In the genomic region with DNA sequence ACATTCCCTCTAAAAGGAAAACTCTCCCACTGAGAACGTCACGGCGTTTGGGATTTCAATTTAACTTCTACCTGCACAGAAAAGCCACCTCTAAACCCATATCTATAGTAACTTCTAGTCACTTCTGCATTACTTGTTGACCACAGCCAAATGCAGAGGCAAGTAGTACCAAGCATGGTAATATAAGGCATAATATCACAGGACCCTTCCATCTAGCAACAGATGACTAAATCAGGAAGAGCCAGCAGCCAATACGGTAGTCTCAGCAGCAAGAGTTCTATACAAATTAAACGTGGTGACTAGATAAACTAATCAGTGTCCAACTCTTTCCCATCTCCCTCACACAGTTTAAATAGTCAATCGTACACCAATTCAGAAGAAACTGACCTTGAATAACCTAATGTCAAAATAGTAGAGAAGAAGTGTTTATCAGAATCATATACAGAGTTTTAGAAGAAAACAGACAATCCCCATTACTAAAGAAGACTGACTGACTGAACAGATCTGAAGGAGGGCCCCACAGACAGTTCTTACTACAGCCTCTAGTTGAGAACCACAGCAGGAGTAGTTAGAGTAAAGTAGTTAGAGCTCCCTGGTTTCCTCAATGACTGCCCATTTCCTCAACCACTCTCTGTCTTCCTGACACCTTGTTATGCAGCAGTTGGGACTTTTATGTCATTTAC, we compare ENCODE assay signal across 9 cellular contexts. TPM values are rescaled to one million over a fixed set of nuclear protein-coding genes. Genes with fewer than 3 reads are reported as not detected.
DNase-seq lines count a peak whose midpoint lies in the region; ATAC-seq, FAIRE-seq and TF ChIP-seq lines count a peak whose summit lies in the region.
"Had no signal": no experiment of that assay in that cellular context is flagged by ENCODE, and none has a peak within 500 bp of the region (broad histone marks: within the 10 kb centered on the region; RNA-seq: fewer than 3 reads in every experiment).

No MANE protein-coding gene starts in this region.

- H3K27me3 ChIP-seq in dorsolateral prefrontal cortex: no peaks in the 10 kb centered on the region

- H3K4me1 ChIP-seq in A549: peaks cover 26% of the 10 kb centered on the region

- H3K27ac ChIP-seq in A549 (no peak overlapping the region), dorsolateral prefrontal cortex (no peak overlapping the region)
- H3K27ac ChIP-seq: epithelial cell of prostate had no signal

- H3K4me1 Mint-ChIP-seq in endothelial cell (ENCODE audit: unreplicated experiment): peaks cover 12% of the 10 kb centered on the region

- no peaks in the 10 kb centered on the region for H3K36me3 Mint-ChIP-seq in endothelial cell (ENCODE audit: low read depth, unreplicated experiment)

- H3K27me3 Mint-ChIP-seq in endothelial cell (ENCODE audit: unreplicated experiment): no peaks in the 10 kb centered on the region

- FAIRE-seq in A549 (lab: Jason Lieb, UNC): peak; percentile 18

- WGBS in A549 (ENCODE audit: missing lambda C conversion rate): 58% methylated on average over 6 of the region's 6 CpGs

- H3K4me3 ChIP-seq in A549: no peak overlapping the region
- no peak overlapping the region for H3K4me3 ChIP-seq in dorsolateral prefrontal cortex

- CTCF ChIA-PET in A549 (lab: Yijun Ruan, JAX): no interaction called here

- TF ChIP-seq CTCF in A549 (IDR thresholded peaks at IDR 0.05): no peak
- no peak for TF ChIP-seq CTCF in endothelial cell (IDR thresholded peaks at IDR 0.05; ENCODE audit: unreplicated experiment)
- TF ChIP-seq CTCF in dorsolateral prefrontal cortex (IDR thresholded peaks at IDR 0.05 in 54 of 56, conservative IDR thresholded peaks at IDR 0.05 in 2 of 56; ENCODE audit: low read depth in 1 of 56, partially characterized antibody in 56 of 56): no peak

- no peaks in the 10 kb centered on the region for H3K9me3 Mint-ChIP-seq in endothelial cell (ENCODE audit: unreplicated experiment)

- H3K4me3 Mint-ChIP-seq in endothelial cell (ENCODE audit: unreplicated experiment): no peak overlapping the region

- no peak for TF ChIP-seq EP300 in A549 (IDR thresholded peaks at IDR 0.05)

- peak; percentile 97 for ATAC-seq in A549
- ATAC-seq in GM18505 (IDR thresholded peaks at IDR 0.05; ENCODE audit: unreplicated experiment): peak; percentile 96
- peak; percentile 100 for ATAC-seq in HG02759 (IDR thresholded peaks at IDR 0.05; ENCODE audit: unreplicated experiment)

- POLR2A ChIA-PET in A549 (lab: Yijun Ruan, JAX): no interaction called here

- no peak for TF ChIP-seq RAD21 in A549 (conservative IDR thresholded peaks at IDR 0.05 in 1 of 2, IDR thresholded peaks at IDR 0.05 in 1 of 2)

- no peak for TF ChIP-seq POLR2A in A549 (IDR thresholded peaks at IDR 0.05; ENCODE audit: low read length)
- no peak for TF ChIP-seq POLR2A in GM18505 (IDR thresholded peaks at IDR 0.05; ENCODE audit: borderline replicate concordance, extremely low read depth, insufficient read depth, insufficient read length)

- no peaks in the 10 kb centered on the region for H3K9me3 ChIP-seq in A549

- DNase-seq in A549 (ENCODE audit: low read depth in 1 of 2, low spot score in 1 of 2) (peak; percentile 36 to 48), NCI-H69 (lab: John Stamatoyannopoulos, UW) (peak; percentile 9), endothelial cell (ENCODE audit: low spot score) (peak; percentile 6), renal cortical epithelial cell (ENCODE audit: low read depth) (peak; percentile 42), head of caudate nucleus (no peak), dorsolateral prefrontal cortex (no peak)

- intact Hi-C loops in head of caudate nucleus (cut with DNase I) (no loop called here), dorsolateral prefrontal cortex (cut with DNase I) (loop anchor here in 1 of 2 donors (1.0 kb wide), 1 partner anchor 23 kb away; no protein-coding TSS in a partner anchor)

- peak overlapping the region; percentile 27; the same call in 2 of the 3 replicates for H3K4me2 ChIP-seq in A549

- H3K27ac Mint-ChIP-seq in endothelial cell (ENCODE audit: unreplicated experiment): peak overlapping the region; percentile 33

TF ChIP-seq in A549, 52 proteins besides CTCF, POLR2A, EP300 and RAD21:
- TF ChIP-seq, protein P1, sequence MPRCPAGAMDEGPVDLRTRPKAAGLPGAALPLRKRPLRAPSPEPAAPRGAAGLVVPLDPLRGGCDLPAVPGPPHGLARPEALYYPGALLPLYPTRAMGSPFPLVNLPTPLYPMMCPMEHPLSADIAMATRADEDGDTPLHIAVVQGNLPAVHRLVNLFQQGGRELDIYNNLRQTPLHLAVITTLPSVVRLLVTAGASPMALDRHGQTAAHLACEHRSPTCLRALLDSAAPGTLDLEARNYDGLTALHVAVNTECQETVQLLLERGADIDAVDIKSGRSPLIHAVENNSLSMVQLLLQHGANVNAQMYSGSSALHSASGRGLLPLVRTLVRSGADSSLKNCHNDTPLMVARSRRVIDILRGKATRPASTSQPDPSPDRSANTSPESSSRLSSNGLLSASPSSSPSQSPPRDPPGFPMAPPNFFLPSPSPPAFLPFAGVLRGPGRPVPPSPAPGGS (IDR thresholded peaks at IDR 0.05): no peak
- TF ChIP-seq RFX5 (IDR thresholded peaks at IDR 0.05): peak; percentile 98

RNA-seq across cellular contexts. Expression of a gene that starts 30.0 kb away (rescaled TPM):
- 72.9 and 87.0 TPM in 2 replicates for polyA plus RNA-seq in A549 (2011; rRNA removed)
- 67.5 and 84.5 TPM in 2 replicates for polyA plus RNA-seq in A549 (2012; cell fraction: cytosol; rRNA removed)
- 39.3 and 39.5 TPM in 2 replicates for polyA plus RNA-seq in A549 (2012; cell fraction: nucleus; rRNA removed)
- 77.3 to 91.6 TPM (median 80.2 TPM) in 3 replicates for polyA plus RNA-seq in A549 (2017; fragmentation: RNase III; extraction: RNeasy Plus Mini Kit Qiagen cat#74134 plus additional on column Dnase treatment)
- polyA minus RNA-seq in A549 (2011; rRNA and poly(A)+ RNA removed): 44.7 and 54.5 TPM in 2 replicates
- total RNA-seq in endothelial cell (ENCODE audit: unreplicated experiment): 59.6 TPM
- 30.9 and 66.5 TPM in 2 replicates for total RNA-seq in renal cortical epithelial cell
- total RNA-seq in dorsolateral prefrontal cortex: 10 to 100 TPM; 35.6 to 60.5 (median 46.8) TPM

RNA-seq across cellular contexts. Expression of a gene that starts 58.8 kb away (rescaled TPM):
- 176 and 239 TPM in 2 replicates for polyA plus RNA-seq in A549 (2011; rRNA removed)
- polyA plus RNA-seq in A549 (2012; cell fraction: cytosol; rRNA removed): 108 and 161 TPM in 2 replicates
- polyA plus RNA-seq in A549 (2012; cell fraction: nucleus; rRNA removed): 33.7 and 52.3 TPM in 2 replicates
- polyA plus RNA-seq in A549 (2017; fragmentation: RNase III; extraction: RNeasy Plus Mini Kit Qiagen cat#74134 plus additional on column Dnase treatment): 142 to 155 TPM (median 153 TPM) in 3 replicates
- 17.8 and 23.9 TPM in 2 replicates for polyA minus RNA-seq in A549 (2011; rRNA and poly(A)+ RNA removed)
- total RNA-seq in endothelial cell (ENCODE audit: unreplicated experiment): 70.1 TPM
- 54.7 and 61.0 TPM in 2 replicates for total RNA-seq in renal cortical epithelial cell
- 10 to 100 TPM; 36.9 to 75.5 (median 60.6) TPM for total RNA-seq in dorsolateral prefrontal cortex

Comparison
In these comparisons a context has a peak if more than half of its experiments do, and no peak if none do; other contexts are left out.
1. DNase-seq: peak in A549 (2 of 2), NCI-H69 (single experiment), endothelial cell (single experiment) and renal cortical epithelial cell (single experiment); none in head of caudate nucleus (0 of 42) and dorsolateral prefrontal cortex (0 of 10).
2. Peak in every context shown above with its lines, with median percentiles within 50 percentile points of each other: ATAC-seq.